16 cellular contexts compared by ENCODE assay signal in genomic region chr9:134752476-134752875, GRCh38.
A peak's percentile ranks its signal among the peaks of the same experiment; 100 is the strongest.
DNase-seq lines count a peak whose midpoint lies in the region; TF ChIP-seq lines count a peak whose summit lies in the region.
"Had no signal": no experiment of that assay in that cellular context is flagged by ENCODE, and none has a peak within 500 bp of the region (broad histone marks: within the 10 kb centered on the region; RNA-seq: fewer than 3 reads in every experiment).

No MANE protein-coding gene starts in this region.

- peaks cover 4% of the 10 kb centered on the region for H3K79me1 ChIP-seq in neuronal stem cell (ENCODE audit: low read depth, low read length)

- DNase-seq in NCI-H2171 treated with DMSO at 0.1 percent for 48 hours (lab: John Stamatoyannopoulos, UW) (peak; percentile 20), NCI-H2171 (lab: John Stamatoyannopoulos, UW) (no peak), WERI-Rb-1 (no peak), neuronal stem cell (ENCODE audit: low spot score) (no peak), esophagus muscularis mucosa (ENCODE audit: extremely low spot score) (no peak), DMS53 treated with DMSO at 0.1 percent for 48 hours (lab: John Stamatoyannopoulos, UW; ENCODE audit: unreplicated experiment) (no peak), NCI-H187 (lab: John Stamatoyannopoulos, UW) (no peak)
- DNase-seq: C1 segment of cervical spinal cord; Caco-2; CD4-positive, CD25-positive, alpha-beta regulatory T cell; DMS79; GDM1; GOT3; H9 had no signal

- no peak overlapping the region for H2AK5ac ChIP-seq in neuronal stem cell (ENCODE audit: low read depth, low read length)

- H3K9me3 ChIP-seq in WERI-Rb-1 (ENCODE audit: severe bottlenecking) (no peaks in the 10 kb centered on the region), neuronal stem cell (replicated peaks in 1 of 2; ENCODE audit: control insufficient read depth in 2 of 2, insufficient read depth in 1 of 2, low read depth in 1 of 2, low read length in 2 of 2) (peaks cover 0 to 7% of the 10 kb centered on the region in 2 donors), esophagus muscularis mucosa (no peaks in the 10 kb centered on the region)
- H3K9me3 ChIP-seq: A549, Caco-2 had no signal

- H3K23ac ChIP-seq in neuronal stem cell (ENCODE audit: low read depth, low read length, poor library complexity), result no peak overlapping the region

- H2BK120ac ChIP-seq in neuronal stem cell (ENCODE audit: low read depth, low read length), result no peak overlapping the region

- no peak overlapping the region for H4K91ac ChIP-seq in neuronal stem cell (ENCODE audit: low read depth, low read length, poor library complexity)

- H2BK5ac ChIP-seq in neuronal stem cell (ENCODE audit: low read length), result no peak overlapping the region

- no peak overlapping the region for H2BK12ac ChIP-seq in neuronal stem cell (ENCODE audit: low read length)

- no peak overlapping the region for H3K4me2 ChIP-seq in neuronal stem cell (ENCODE audit: insufficient read depth, low read length, poor library complexity, severe bottlenecking)
- H3K4me2 ChIP-seq: A549 had no signal

- TF ChIP-seq CTCF in WERI-Rb-1 (IDR thresholded peaks at IDR 0.05; ENCODE audit: low read depth, low read length), result no peak
- no peak for TF ChIP-seq CTCF in esophagus muscularis mucosa (IDR thresholded peaks at IDR 0.05)

- H3K27me3 ChIP-seq in WERI-Rb-1 (ENCODE audit: insufficient read depth, low read depth, severe bottlenecking) (no peaks in the 10 kb centered on the region), neuronal stem cell (ENCODE audit: control insufficient read depth in 3 of 3, insufficient read depth in 3 of 3, low read depth in 1 of 3, low read length in 3 of 3) (peaks cover 0 to 3% (median 0%) of the 10 kb centered on the region in 3 experiments), esophagus muscularis mucosa (no peaks in the 10 kb centered on the region)

- no peak for TF ChIP-seq POLR2A in esophagus muscularis mucosa (IDR thresholded peaks at IDR 0.05; ENCODE audit: low read depth)

- H3K36me3 ChIP-seq in WERI-Rb-1, result peaks cover 7% of the 10 kb centered on the region; the same call in 1 of the 2 replicates
- peaks cover 0 to 8% of the 10 kb centered on the region in 2 donors for H3K36me3 ChIP-seq in neuronal stem cell (replicated peaks in 1 of 2; ENCODE audit: control insufficient read depth in 2 of 2, insufficient read depth in 2 of 2, low read length in 2 of 2)
- peaks cover 7 to 91% (median 49%) of the 10 kb centered on the region in 4 donors for H3K36me3 ChIP-seq in esophagus muscularis mucosa

- no peak overlapping the region for H3K4ac ChIP-seq in neuronal stem cell (ENCODE audit: low read length)

- no peak overlapping the region for H3K4me3 ChIP-seq in WERI-Rb-1 (ENCODE audit: low read depth, low read length)
- H3K4me3 ChIP-seq in neuronal stem cell (ENCODE audit: low read length in 2 of 2), result no peak overlapping the region
- no peak overlapping the region for H3K4me3 ChIP-seq in esophagus muscularis mucosa
- H3K4me3 ChIP-seq: A549 had no signal

- no peak overlapping the region for H2AFZ ChIP-seq in neuronal stem cell (ENCODE audit: low read length)

- no peak overlapping the region for H4K8ac ChIP-seq in neuronal stem cell (ENCODE audit: low read depth, low read length)

- TF ChIP-seq EP300 in esophagus muscularis mucosa (IDR thresholded peaks at IDR 0.05), result no peak

- H3K4me1 ChIP-seq in neuronal stem cell (ENCODE audit: control insufficient read depth in 2 of 2, insufficient read depth in 1 of 2, low read depth in 1 of 2, low read length in 2 of 2), result peaks cover 0 to 1% of the 10 kb centered on the region in 2 donors
- peaks cover 0 to 13% (median 2%) of the 10 kb centered on the region in 4 donors for H3K4me1 ChIP-seq in esophagus muscularis mucosa
- H3K4me1 ChIP-seq: A549, Caco-2 had no signal

- intact Hi-C loops in esophagus muscularis mucosa (cut with DNase I), result no loop called here

- peak overlapping the region; percentile 64 for H3K27ac ChIP-seq in WERI-Rb-1
- no peak overlapping the region for H3K27ac ChIP-seq in neuronal stem cell (replicated peaks; ENCODE audit: low read length)
- H3K27ac ChIP-seq in esophagus muscularis mucosa (replicated peaks in 1 of 4), result no peak overlapping the region
- H3K27ac ChIP-seq: 22Rv1, A549 had no signal

- H2BK15ac ChIP-seq in neuronal stem cell (ENCODE audit: low read length), result no peak overlapping the region

- no peak overlapping the region for H3K14ac ChIP-seq in neuronal stem cell (ENCODE audit: low read length)

- peak overlapping the region; percentile 11 for H3K18ac ChIP-seq in neuronal stem cell (ENCODE audit: low read length)

- H3K9ac ChIP-seq in neuronal stem cell (ENCODE audit: low read depth, low read length, poor library complexity), result no peak overlapping the region

- no CpG with 5 or more reads among the region's 12 CpGs for WGBS in neuronal stem cell (ENCODE audit: extremely low coverage in 2 of 2, insufficient read length in 2 of 2, insufficient replicate concordance in 1 of 2), 2 donors
- 84% methylated on average over 12 of the region's 12 CpGs for WGBS in esophagus muscularis mucosa
